ENCODE assay signal across 18 cellular contexts in the genomic region with DNA sequence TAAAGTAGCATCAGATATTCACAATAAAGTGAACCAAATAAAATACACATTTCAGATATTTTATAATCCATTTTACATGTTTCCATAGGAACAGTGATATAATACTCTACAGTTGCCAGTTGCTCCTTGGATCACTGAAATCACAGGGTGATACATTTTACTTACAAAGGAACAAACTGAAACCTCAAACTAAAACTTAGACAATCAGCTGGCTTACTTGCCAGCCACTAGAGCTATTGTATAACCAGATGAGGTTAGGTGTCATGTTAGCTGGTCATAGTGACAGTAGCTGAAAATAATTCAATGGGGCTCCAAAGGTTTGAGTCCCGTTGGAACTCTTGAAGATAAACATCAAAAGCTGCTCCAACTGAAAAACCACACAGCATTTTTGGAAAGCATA.
A peak's percentile ranks its signal among the peaks of the same experiment; 100 is the strongest.
DNase-seq lines count a peak whose midpoint lies in the region; ATAC-seq and FAIRE-seq lines count a peak whose summit lies in the region.
"Had no signal": no experiment of that assay in that cellular context is flagged by ENCODE, and none has a peak within 500 bp of the region (broad histone marks: within the 10 kb centered on the region; RNA-seq: fewer than 3 reads in every experiment).

No MANE protein-coding gene starts in this region.

- no peaks in the 10 kb centered on the region for H3K9me3 Mint-ChIP-seq in activated naive CD4-positive, alpha-beta T cell treated with anti-CD3 and anti-CD28 coated beads for 36 hours
- H3K9me3 Mint-ChIP-seq: GM23338 had no signal

- H3K27ac Mint-ChIP-seq in activated naive CD4-positive, alpha-beta T cell treated with anti-CD3 and anti-CD28 coated beads for 36 hours: no peak overlapping the region
- H3K27ac Mint-ChIP-seq: GM23338, IgD-negative memory B cell had no signal

- ATAC-seq in GM18909 (IDR thresholded peaks at IDR 0.05; ENCODE audit: poor library complexity, unreplicated experiment) (peak; percentile 67), GM21786 (IDR thresholded peaks at IDR 0.05; ENCODE audit: unreplicated experiment) (no peak)
- ATAC-seq: GM23338, HCT116, Panc1 had no signal

- intact Hi-C loops in activated naive CD4-positive, alpha-beta T cell treated with anti-CD3 and anti-CD28 coated beads for 36 hours (cut with micrococcal nuclease): no loop called here

- H3K36me3 Mint-ChIP-seq in activated naive CD4-positive, alpha-beta T cell treated with anti-CD3 and anti-CD28 coated beads for 36 hours (ENCODE audit: low read depth): no peaks in the 10 kb centered on the region
- H3K36me3 Mint-ChIP-seq: IgD-negative memory B cell had no signal

- H3K27me3 Mint-ChIP-seq in activated naive CD4-positive, alpha-beta T cell treated with anti-CD3 and anti-CD28 coated beads for 36 hours (ENCODE audit: low read depth): peaks cover 2% of the 10 kb centered on the region
- H3K27me3 Mint-ChIP-seq: IgD-negative memory B cell had no signal

- DNase-seq in GM18507 (ENCODE audit: extremely low spot score, insufficient read length, low read depth): no peak
- peak; percentile 27 for DNase-seq in M059J (ENCODE audit: low read depth)
- peak; percentile 67 for DNase-seq in myocyte (ENCODE audit: low read depth)
- no peak for DNase-seq in activated gamma-delta T cell treated with Interleukin-2 at 50 U/mL for 16 hours
- no peak for DNase-seq in NCI-H446 treated with DMSO at 0.1 percent for 48 hours (lab: John Stamatoyannopoulos, UW)
- no peak for DNase-seq in activated naive CD4-positive, alpha-beta T cell treated with anti-CD3 and anti-CD28 coated beads for 36 hours
- DNase-seq: DMS79 treated with DMSO at 0.1 percent for 48 hours, NCI-H187 treated with DMSO at 0.1 percent for 48 hours, NCI-H510A, NCI-H82, SHP77 treated with DMSO at 0.1 percent for 48 hours had no signal

- CTCF ChIA-PET in activated naive CD4-positive, alpha-beta T cell treated with anti-CD3 and anti-CD28 coated beads for 36 hours (lab: Charles Lee): no interaction called here

- peak; percentile 21 for FAIRE-seq in GM18507 (lab: Jason Lieb, UNC)
- FAIRE-seq: G401.6 had no signal

- H3K4me3 Mint-ChIP-seq in activated naive CD4-positive, alpha-beta T cell treated with anti-CD3 and anti-CD28 coated beads for 36 hours: no peak overlapping the region
- H3K4me3 Mint-ChIP-seq: GM23338, IgD-negative memory B cell had no signal

- H3K4me1 Mint-ChIP-seq in activated naive CD4-positive, alpha-beta T cell treated with anti-CD3 and anti-CD28 coated beads for 36 hours (ENCODE audit: low read depth): peaks cover 2% of the 10 kb centered on the region
- H3K4me1 Mint-ChIP-seq: GM23338 had no signal

Comparison
In these comparisons a context has a peak if more than half of its experiments do, and no peak if none do; other contexts are left out.
1. DNase-seq: peak in M059J (single experiment) and myocyte (single experiment); none in GM18507 (single experiment), activated gamma-delta T cell treated with Interleukin-2 at 50 U/mL for 16 hours (single experiment), NCI-H446 treated with DMSO at 0.1 percent for 48 hours (single experiment) and activated naive CD4-positive, alpha-beta T cell treated with anti-CD3 and anti-CD28 coated beads for 36 hours (single experiment).